Comparison of ENCODE assay signal across 1 cellular context in the genomic region with DNA sequence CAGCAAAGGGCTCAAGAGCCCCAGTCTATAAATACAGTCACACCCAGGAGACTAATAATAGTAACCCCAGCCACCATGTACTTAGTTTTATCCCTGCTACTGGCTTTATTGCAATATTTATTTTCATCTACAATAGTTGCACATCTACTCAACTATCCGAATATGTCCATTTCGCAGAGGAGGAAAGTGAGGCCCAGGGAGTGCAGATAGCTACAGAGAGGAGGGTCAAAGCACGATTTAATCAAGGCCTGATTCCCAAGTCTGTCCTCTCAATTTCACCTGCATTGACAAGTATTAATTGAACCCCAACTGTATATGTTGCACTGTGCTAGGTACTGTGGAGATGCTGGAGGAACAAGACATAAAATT.
TF ChIP-seq lines count a peak whose summit lies in the region.

No MANE protein-coding gene starts in this region.

TF ChIP-seq in IMR-90, 13 proteins besides CTCF, POLR2A, EP300 and RAD21:
- TF ChIP-seq MXI1 (IDR thresholded peaks at IDR 0.05; ENCODE audit: borderline replicate concordance, low read depth, low read length), result no peak
- no peak for TF ChIP-seq NFE2L2 (IDR thresholded peaks at IDR 0.05; ENCODE audit: low read depth, low read length)
- no peak for TF ChIP-seq FOS (IDR thresholded peaks at IDR 0.05; ENCODE audit: low read depth, low read length)
- TF ChIP-seq, protein P1, sequence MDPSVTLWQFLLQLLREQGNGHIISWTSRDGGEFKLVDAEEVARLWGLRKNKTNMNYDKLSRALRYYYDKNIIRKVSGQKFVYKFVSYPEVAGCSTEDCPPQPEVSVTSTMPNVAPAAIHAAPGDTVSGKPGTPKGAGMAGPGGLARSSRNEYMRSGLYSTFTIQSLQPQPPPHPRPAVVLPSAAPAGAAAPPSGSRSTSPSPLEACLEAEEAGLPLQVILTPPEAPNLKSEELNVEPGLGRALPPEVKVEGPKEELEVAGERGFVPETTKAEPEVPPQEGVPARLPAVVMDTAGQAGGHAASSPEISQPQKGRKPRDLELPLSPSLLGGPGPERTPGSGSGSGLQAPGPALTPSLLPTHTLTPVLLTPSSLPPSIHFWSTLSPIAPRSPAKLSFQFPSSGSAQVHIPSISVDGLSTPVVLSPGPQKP (IDR thresholded peaks at IDR 0.05; ENCODE audit: borderline replicate concordance, low read depth, low read length), result no peak
- no peak for TF ChIP-seq MAZ (IDR thresholded peaks at IDR 0.05; ENCODE audit: borderline replicate concordance, low read depth, low read length)
- TF ChIP-seq RCOR1 (IDR thresholded peaks at IDR 0.05; ENCODE audit: insufficient replicate concordance, low read length), result no peak
- TF ChIP-seq RFX5 (IDR thresholded peaks at IDR 0.05; ENCODE audit: low read depth, low read length), result no peak
- TF ChIP-seq, protein P2, sequence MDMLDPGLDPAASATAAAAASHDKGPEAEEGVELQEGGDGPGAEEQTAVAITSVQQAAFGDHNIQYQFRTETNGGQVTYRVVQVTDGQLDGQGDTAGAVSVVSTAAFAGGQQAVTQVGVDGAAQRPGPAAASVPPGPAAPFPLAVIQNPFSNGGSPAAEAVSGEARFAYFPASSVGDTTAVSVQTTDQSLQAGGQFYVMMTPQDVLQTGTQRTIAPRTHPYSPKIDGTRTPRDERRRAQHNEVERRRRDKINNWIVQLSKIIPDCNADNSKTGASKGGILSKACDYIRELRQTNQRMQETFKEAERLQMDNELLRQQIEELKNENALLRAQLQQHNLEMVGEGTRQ (IDR thresholded peaks at IDR 0.05; ENCODE audit: low read depth, low read length), result no peak
- no peak for TF ChIP-seq SMC3 (IDR thresholded peaks at IDR 0.05; ENCODE audit: low read depth, low read length)
- no peak for TF ChIP-seq CEBPB (IDR thresholded peaks at IDR 0.05; ENCODE audit: low read depth, low read length)
- TF ChIP-seq MAFK (IDR thresholded peaks at IDR 0.05; ENCODE audit: low read depth, low read length), result no peak
- TF ChIP-seq BHLHE40 (IDR thresholded peaks at IDR 0.05; ENCODE audit: low read depth, low read length), result no peak
- no peak for TF ChIP-seq CHD1 (IDR thresholded peaks at IDR 0.05; ENCODE audit: low read depth, low read length)
